27 cellular contexts compared by ENCODE assay signal in genomic region chr6:145829950-145830349, GRCh38.
"Had no signal": no experiment of that assay in that cellular context is flagged by ENCODE, and none has a peak within 500 bp of the region (broad histone marks: within the 10 kb centered on the region; RNA-seq: fewer than 3 reads in every experiment).

No MANE protein-coding gene starts in this region.

- H3K27ac ChIP-seq: skin epidermis, thyroid gland, upper lobe of left lung, vagina, VCaP had no signal

- H3K36me3 Mint-ChIP-seq: activated naive CD4-positive, alpha-beta T cell treated with anti-CD3 and anti-CD28 coated beads, Interleukin-2, amount 10 ng/mL, durations not matched to agents 7 days and 5 days; natural killer cell treated with Interleukin-12 subunit alpha and Interleukin-12 subunit beta and Interleukin-15 and Interleukin-18, amount 100 ng/mL, for 72 hours had no signal

- H3K4me3 ChIP-seq: mucosa of descending colon, skin epidermis, thyroid gland, upper lobe of left lung, vagina had no signal

- H3K4me1 Mint-ChIP-seq: activated naive CD4-positive, alpha-beta T cell treated with anti-CD3 and anti-CD28 coated beads, Interleukin-2, amount 10 ng/mL, durations not matched to agents 7 days and 5 days; central memory CD8-positive, alpha-beta T cell; stimulated activated memory B cell treated with anti-CD40 and anti-IgM and Interleukin-4, amounts not matched to agents 10 μg/mL and 1 μg/mL and 100 μg/mL, for 72 hours; stimulated activated naive CD8-positive, alpha-beta T cell treated with anti-CD3 and anti-CD28 coated beads, Interleukin-15, amount 100 ng/mL, for 72 hours had no signal

- DNase-seq: activated CD4-positive, alpha-beta T cell treated with anti-CD3 and anti-CD28 coated beads for 4 hours; activated CD4-positive, alpha-beta T cell treated with anti-CD3 and anti-CD28 coated beads, Interleukin-2, amount 50 U/mL, for 4 hours; activated CD8-positive, alpha-beta memory T cell treated with anti-CD3 and anti-CD28 coated beads for 24 hours; activated gamma-delta T cell; activated naive CD4-positive, alpha-beta T cell treated with anti-CD3 and anti-CD28 coated beads, Interleukin-2, amount 10 ng/mL, durations not matched to agents 7 days and 5 days; cortex of kidney; effector memory CD8-positive, alpha-beta T cell; erythroblast; foreskin melanocyte; islet precursor cell; left cardiac atrium; left ventricle myocardium superior; mucosa of descending colon; right cardiac atrium; stimulated activated CD4-positive, alpha-beta T cell treated with anti-CD3 and anti-CD28 coated beads, Interleukin-12 subunit alpha, Interleukin-12 subunit beta, amount 100 ng/mL, for 4 hours; stimulated activated CD4-positive, alpha-beta T cell treated with anti-CD3 and anti-CD28 coated beads, Interleukin-4, amount 100 ng/mL, for 24 hours; stimulated activated naive CD8-positive, alpha-beta T cell treated with anti-CD3 and anti-CD28 coated beads, Interleukin-15, amount 100 ng/mL, for 72 hours; thyroid gland; upper lobe of left lung had no signal

- H3K36me3 ChIP-seq: thyroid gland, upper lobe of left lung, vagina had no signal

- H3K27ac Mint-ChIP-seq: activated naive CD4-positive, alpha-beta T cell treated with anti-CD3 and anti-CD28 coated beads, Interleukin-2, amount 10 ng/mL, durations not matched to agents 7 days and 5 days; effector memory CD8-positive, alpha-beta T cell; natural killer cell treated with Interleukin-12 subunit alpha and Interleukin-12 subunit beta and Interleukin-15 and Interleukin-18, amount 100 ng/mL, for 72 hours; stimulated activated memory B cell treated with anti-CD40 and anti-IgM and Interleukin-4, amounts not matched to agents 10 μg/mL and 1 μg/mL and 100 μg/mL, for 72 hours; stimulated activated naive CD8-positive, alpha-beta T cell treated with anti-CD3 and anti-CD28 coated beads, Interleukin-15, amount 100 ng/mL, for 72 hours had no signal

- H3K4me1 ChIP-seq: thyroid gland, upper lobe of left lung, vagina had no signal

- H3K27me3 ChIP-seq: thyroid gland, upper lobe of left lung, vagina had no signal

- H3K9me3 Mint-ChIP-seq: activated naive CD4-positive, alpha-beta T cell treated with anti-CD3 and anti-CD28 coated beads, Interleukin-2, amount 10 ng/mL, durations not matched to agents 7 days and 5 days; central memory CD8-positive, alpha-beta T cell; effector memory CD8-positive, alpha-beta T cell; natural killer cell treated with Interleukin-12 subunit alpha and Interleukin-12 subunit beta and Interleukin-15 and Interleukin-18, amount 100 ng/mL, for 72 hours; stimulated activated naive CD8-positive, alpha-beta T cell treated with anti-CD3 and anti-CD28 coated beads, Interleukin-15, amount 100 ng/mL, for 72 hours had no signal

- ATAC-seq: effector memory CD8-positive, alpha-beta T cell; left cardiac atrium; mucosa of descending colon; natural killer cell treated with Interleukin-12 subunit alpha and Interleukin-12 subunit beta and Interleukin-15 and Interleukin-18, amount 100 ng/mL, for 72 hours; stimulated activated memory B cell treated with anti-CD40 and anti-IgM and Interleukin-4, amounts not matched to agents 10 μg/mL and 1 μg/mL and 100 μg/mL, for 72 hours; stimulated activated naive CD8-positive, alpha-beta T cell treated with anti-CD3 and anti-CD28 coated beads, Interleukin-15, amount 100 ng/mL, for 72 hours had no signal

- H3K4me3 Mint-ChIP-seq: activated naive CD4-positive, alpha-beta T cell treated with anti-CD3 and anti-CD28 coated beads, Interleukin-2, amount 10 ng/mL, durations not matched to agents 7 days and 5 days; central memory CD8-positive, alpha-beta T cell; effector memory CD8-positive, alpha-beta T cell; natural killer cell treated with Interleukin-12 subunit alpha and Interleukin-12 subunit beta and Interleukin-15 and Interleukin-18, amount 100 ng/mL, for 72 hours; stimulated activated memory B cell treated with anti-CD40 and anti-IgM and Interleukin-4, amounts not matched to agents 10 μg/mL and 1 μg/mL and 100 μg/mL, for 72 hours; stimulated activated naive CD8-positive, alpha-beta T cell treated with anti-CD3 and anti-CD28 coated beads, Interleukin-15, amount 100 ng/mL, for 72 hours had no signal

- H3K27me3 Mint-ChIP-seq: activated naive CD4-positive, alpha-beta T cell treated with anti-CD3 and anti-CD28 coated beads, Interleukin-2, amount 10 ng/mL, durations not matched to agents 7 days and 5 days; central memory CD8-positive, alpha-beta T cell; effector memory CD8-positive, alpha-beta T cell; stimulated activated memory B cell treated with anti-CD40 and anti-IgM and Interleukin-4, amounts not matched to agents 10 μg/mL and 1 μg/mL and 100 μg/mL, for 72 hours; stimulated activated naive CD8-positive, alpha-beta T cell treated with anti-CD3 and anti-CD28 coated beads, Interleukin-15, amount 100 ng/mL, for 72 hours had no signal

- FAIRE-seq: bronchial epithelial cell, TTC549 had no signal

- H3K9me3 ChIP-seq: mucosa of descending colon, thyroid gland, upper lobe of left lung, vagina had no signal
